ENCODE assay signal across 12 cellular contexts in the genomic region with DNA sequence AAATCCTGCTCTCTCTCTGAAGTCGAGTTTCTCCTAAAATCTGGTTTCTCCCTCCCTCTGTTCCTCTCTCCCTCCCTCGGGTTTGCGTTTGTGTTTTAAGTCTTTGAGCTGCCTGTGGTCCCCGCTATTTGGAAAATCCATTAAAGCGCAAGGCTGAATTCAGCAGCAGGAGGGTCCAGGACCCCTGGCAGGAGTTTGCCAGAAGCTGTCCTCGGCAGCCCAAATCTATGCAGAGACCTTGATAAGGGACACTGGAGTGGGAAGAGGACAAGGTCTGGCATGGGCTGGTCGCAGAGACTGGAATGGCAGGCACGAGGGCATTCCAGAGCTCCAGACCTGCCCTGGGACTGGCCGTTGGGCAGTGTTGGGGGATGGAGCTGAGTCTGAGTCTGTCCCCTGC. TPM values are rescaled to one million over a fixed set of nuclear protein-coding genes. Genes with fewer than 3 reads are reported as not detected.
DNase-seq lines count a peak whose midpoint lies in the region; ATAC-seq and TF ChIP-seq lines count a peak whose summit lies in the region.
"Had no signal": no experiment of that assay in that cellular context is flagged by ENCODE, and none has a peak within 500 bp of the region (broad histone marks: within the 10 kb centered on the region; RNA-seq: fewer than 3 reads in every experiment).

No MANE protein-coding gene starts in this region.

- in situ Hi-C loops in astrocyte of the cerebellum (cut with HindIII; ENCODE audit: low sequenced_read_pairs) = no loop called here

- H3K27me3 ChIP-seq in iPS-20b (ENCODE audit: insufficient read depth, low read length) = peaks cover 58% of the 10 kb centered on the region

- H3K36me3 ChIP-seq in iPS-20b (ENCODE audit: insufficient read depth, low read depth, low read length) = no peaks in the 10 kb centered on the region
- H3K36me3 ChIP-seq: transverse colon had no signal

- H3K4me1 Mint-ChIP-seq in activated T-cell treated with anti-CD3 and anti-CD28 coated beads, Interleukin-2, amount 50 U/mL, for 24 hours (ENCODE audit: low read depth) = peaks cover 14% of the 10 kb centered on the region
- peaks cover 11% of the 10 kb centered on the region for H3K4me1 Mint-ChIP-seq in stimulated activated naive CD8-positive, alpha-beta T cell treated with anti-CD3 and anti-CD28 coated beads, Interleukin-15, amount 100 ng/mL, for 72 hours
- H3K4me1 Mint-ChIP-seq in T-helper 17 cell = peaks cover 16% of the 10 kb centered on the region

- no peak overlapping the region for H3K27ac ChIP-seq in iPS-20b (ENCODE audit: low read length)
- H3K27ac ChIP-seq: transverse colon had no signal

- no peaks in the 10 kb centered on the region for H3K36me3 Mint-ChIP-seq in activated T-cell treated with anti-CD3 and anti-CD28 coated beads, Interleukin-2, amount 50 U/mL, for 24 hours (ENCODE audit: low read depth)
- H3K36me3 Mint-ChIP-seq in T-helper 17 cell (ENCODE audit: low read depth) = no peaks in the 10 kb centered on the region

- H3K4me3 Mint-ChIP-seq in activated T-cell treated with anti-CD3 and anti-CD28 coated beads, Interleukin-2, amount 50 U/mL, for 24 hours = peak overlapping the region; percentile 46
- H3K4me3 Mint-ChIP-seq in stimulated activated naive CD8-positive, alpha-beta T cell treated with anti-CD3 and anti-CD28 coated beads, Interleukin-15, amount 100 ng/mL, for 72 hours = peak overlapping the region; percentile 44 to 58
- H3K4me3 Mint-ChIP-seq in T-helper 17 cell = no peak overlapping the region

- H3K27me3 Mint-ChIP-seq in activated T-cell treated with anti-CD3 and anti-CD28 coated beads, Interleukin-2, amount 50 U/mL, for 24 hours = peaks cover 32% of the 10 kb centered on the region
- H3K27me3 Mint-ChIP-seq in stimulated activated naive CD8-positive, alpha-beta T cell treated with anti-CD3 and anti-CD28 coated beads, Interleukin-15, amount 100 ng/mL, for 72 hours = peaks cover 28% of the 10 kb centered on the region
- peaks cover 10% of the 10 kb centered on the region for H3K27me3 Mint-ChIP-seq in T-helper 17 cell

- peak; percentile 34 for DNase-seq in activated T-cell treated with anti-CD3 and anti-CD28 coated beads, Interleukin-2, amount 50 U/mL, for 24 hours
- no peak for DNase-seq in activated T-cell treated with anti-CD3 and anti-CD28 coated beads, Interleukin-2, amount 50 U/mL, for 1 hour
- no peak for DNase-seq in astrocyte of the cerebellum (ENCODE audit: low read depth)
- DNase-seq in stimulated activated naive CD8-positive, alpha-beta T cell treated with anti-CD3 and anti-CD28 coated beads, Interleukin-15, amount 100 ng/mL, for 72 hours = no peak
- DNase-seq in hepatic stellate cell (ENCODE audit: low spot score) = no peak
- DNase-seq in T-helper 17 cell = no peak
- DNase-seq: GDM1, NCI-H1694, PC-3, transverse colon had no signal

- H3K9me3 ChIP-seq in iPS-20b (ENCODE audit: insufficient read depth, low read depth, low read length) (no peaks in the 10 kb centered on the region), T-helper 17 cell (ENCODE audit: control insufficient read depth, low read length, poor library complexity, severe bottlenecking) (no peaks in the 10 kb centered on the region)
- H3K9me3 ChIP-seq: transverse colon had no signal

- H3K4me1 ChIP-seq in iPS-20b (ENCODE audit: insufficient read depth, low read length) = no peaks in the 10 kb centered on the region; the same call in 1 of the 2 replicates

- H3K9me3 Mint-ChIP-seq in activated T-cell treated with anti-CD3 and anti-CD28 coated beads, Interleukin-2, amount 50 U/mL, for 24 hours = no peaks in the 10 kb centered on the region
- H3K9me3 Mint-ChIP-seq in stimulated activated naive CD8-positive, alpha-beta T cell treated with anti-CD3 and anti-CD28 coated beads, Interleukin-15, amount 100 ng/mL, for 72 hours = no peaks in the 10 kb centered on the region

- no peak overlapping the region for H3K9ac ChIP-seq in iPS-20b (ENCODE audit: low read depth, low read length)

- H3K4me3 ChIP-seq in astrocyte of the cerebellum (ENCODE audit: low read depth, low read length) (peak overlapping the region; percentile 62), iPS-20b (ENCODE audit: low read length) (peak overlapping the region; percentile 81)

- H3K27ac Mint-ChIP-seq in activated T-cell treated with anti-CD3 and anti-CD28 coated beads, Interleukin-2, amount 50 U/mL, for 24 hours = no peak overlapping the region
- H3K27ac Mint-ChIP-seq in stimulated activated naive CD8-positive, alpha-beta T cell treated with anti-CD3 and anti-CD28 coated beads, Interleukin-15, amount 100 ng/mL, for 72 hours = no peak overlapping the region
- no peak overlapping the region for H3K27ac Mint-ChIP-seq in T-helper 17 cell

- no peak for TF ChIP-seq CTCF in astrocyte of the cerebellum (IDR thresholded peaks at IDR 0.05; ENCODE audit: low read depth, low read length, missing control alignments)

- ATAC-seq in stimulated activated naive CD8-positive, alpha-beta T cell treated with anti-CD3 and anti-CD28 coated beads, Interleukin-15, amount 100 ng/mL, for 72 hours = no peak
- no peak for ATAC-seq in HG02610 (IDR thresholded peaks at IDR 0.05; ENCODE audit: unreplicated experiment)
- ATAC-seq in T-helper 17 cell = no peak

RNA-seq across cellular contexts. Expression of a gene that starts 1.1 kb away (rescaled TPM):
- 1 to 10 TPM; 1.4 to 3.0 TPM for total RNA-seq in T-helper 17 cell
